Comparison of ENCODE assay signal across 13 cellular contexts in the genomic region with DNA sequence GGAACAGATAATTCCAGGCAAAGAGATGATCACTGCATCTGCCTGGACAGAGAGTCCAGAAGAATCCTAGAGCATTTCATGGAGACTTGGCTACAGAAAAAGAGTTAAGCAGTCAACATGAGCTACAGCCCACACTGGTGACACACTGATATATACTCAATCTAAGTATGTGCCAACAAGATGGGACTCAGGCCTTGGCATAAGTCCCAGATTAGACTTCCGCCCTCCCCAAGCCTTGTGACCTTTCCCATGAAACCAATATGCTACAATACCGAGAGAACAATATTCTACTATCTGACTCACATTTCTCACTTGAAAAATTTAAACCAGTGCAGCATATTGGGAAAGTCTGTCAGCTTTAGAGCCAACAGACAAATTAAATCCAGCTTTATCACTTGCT.
"Had no signal": no experiment of that assay in that cellular context is flagged by ENCODE, and none has a peak within 500 bp of the region (broad histone marks: within the 10 kb centered on the region; RNA-seq: fewer than 3 reads in every experiment).

No MANE protein-coding gene starts in this region.

- H3K4me2 ChIP-seq: smooth muscle cell had no signal

- H3K4me1 Mint-ChIP-seq: activated CD4-positive, alpha-beta T cell treated with anti-CD3 and anti-CD28 coated beads, Interleukin-2, amount 10 ng/mL, durations not matched to agents 24 days and 14 days; activated T-helper 17 cell treated with anti-CD3 and anti-CD28 coated beads, Interleukin-2, amount 50 U/mL, for 72 hours; central memory CD8-positive, alpha-beta T cell; naive thymus-derived CD4-positive, alpha-beta T cell; stimulated activated effector memory CD8-positive, alpha-beta T cell treated with anti-CD3 and anti-CD28 coated beads, Interleukin-12 subunit alpha, Interleukin-12 subunit beta, amount 100 ng/mL, for 72 hours; WTC11 had no signal

- H3K4me1 ChIP-seq: tibial artery had no signal

- H3K4me3 Mint-ChIP-seq: activated CD4-positive, alpha-beta T cell treated with anti-CD3 and anti-CD28 coated beads, Interleukin-2, amount 10 ng/mL, durations not matched to agents 24 days and 14 days; activated naive CD4-positive, alpha-beta T cell treated with anti-CD3 and anti-CD28 coated beads for 36 hours; activated T-helper 17 cell treated with anti-CD3 and anti-CD28 coated beads, Interleukin-2, amount 50 U/mL, for 72 hours; central memory CD8-positive, alpha-beta T cell; naive thymus-derived CD4-positive, alpha-beta T cell; stimulated activated effector memory CD8-positive, alpha-beta T cell treated with anti-CD3 and anti-CD28 coated beads, Interleukin-12 subunit alpha, Interleukin-12 subunit beta, amount 100 ng/mL, for 72 hours; WTC11 had no signal

- H3K27ac Mint-ChIP-seq: activated CD4-positive, alpha-beta T cell treated with anti-CD3 and anti-CD28 coated beads, Interleukin-2, amount 10 ng/mL, durations not matched to agents 24 days and 14 days; activated naive CD4-positive, alpha-beta T cell treated with anti-CD3 and anti-CD28 coated beads for 36 hours; activated T-helper 17 cell treated with anti-CD3 and anti-CD28 coated beads, Interleukin-2, amount 50 U/mL, for 72 hours; naive thymus-derived CD4-positive, alpha-beta T cell; stimulated activated effector memory CD8-positive, alpha-beta T cell treated with anti-CD3 and anti-CD28 coated beads, Interleukin-12 subunit alpha, Interleukin-12 subunit beta, amount 100 ng/mL, for 72 hours; WTC11 had no signal

- ATAC-seq: activated T-helper 17 cell treated with anti-CD3 and anti-CD28 coated beads, Interleukin-2, amount 50 U/mL, for 72 hours; naive thymus-derived CD4-positive, alpha-beta T cell; stimulated activated effector memory CD8-positive, alpha-beta T cell treated with anti-CD3 and anti-CD28 coated beads, Interleukin-12 subunit alpha, Interleukin-12 subunit beta, amount 100 ng/mL, for 72 hours; WTC11 had no signal

- H3K27me3 Mint-ChIP-seq: activated CD4-positive, alpha-beta T cell treated with anti-CD3 and anti-CD28 coated beads, Interleukin-2, amount 10 ng/mL, durations not matched to agents 24 days and 14 days; activated T-helper 17 cell treated with anti-CD3 and anti-CD28 coated beads, Interleukin-2, amount 50 U/mL, for 72 hours; central memory CD8-positive, alpha-beta T cell; naive thymus-derived CD4-positive, alpha-beta T cell had no signal

- H3K36me3 Mint-ChIP-seq: naive thymus-derived CD4-positive, alpha-beta T cell; stimulated activated effector memory CD8-positive, alpha-beta T cell treated with anti-CD3 and anti-CD28 coated beads, Interleukin-12 subunit alpha, Interleukin-12 subunit beta, amount 100 ng/mL, for 72 hours had no signal

- H3K9me3 ChIP-seq: tibial artery had no signal

- DNase-seq: activated CD4-positive, alpha-beta T cell treated with anti-CD3 and anti-CD28 coated beads, Interleukin-2, amount 10 ng/mL, durations not matched to agents 24 days and 14 days; activated naive CD4-positive, alpha-beta T cell treated with anti-CD3 and anti-CD28 coated beads for 36 hours; activated T-cell treated with anti-CD3 and anti-CD28 coated beads for 4 hours; dermis blood vessel endothelial cell; hippocampal formation; naive thymus-derived CD4-positive, alpha-beta T cell; tibial artery had no signal

- H3K27me3 ChIP-seq: tibial artery had no signal

- H3K36me3 ChIP-seq: tibial artery had no signal

- H3K9me3 Mint-ChIP-seq: activated CD4-positive, alpha-beta T cell treated with anti-CD3 and anti-CD28 coated beads, Interleukin-2, amount 10 ng/mL, durations not matched to agents 24 days and 14 days; activated T-helper 17 cell treated with anti-CD3 and anti-CD28 coated beads, Interleukin-2, amount 50 U/mL, for 72 hours; central memory CD8-positive, alpha-beta T cell had no signal

- H3K4me3 ChIP-seq: lung, smooth muscle cell, tibial artery had no signal

- H3K27ac ChIP-seq: tibial artery had no signal
